ENCODE assay signal across 9 cellular contexts in genomic region chr1:26177182-26177684, GRCh38. TPM values are rescaled to one million over a fixed set of nuclear protein-coding genes. Genes with fewer than 3 reads are reported as not detected.
DNase-seq lines count a peak whose midpoint lies in the region; ATAC-seq and TF ChIP-seq lines count a peak whose summit lies in the region.
"Had no signal": no experiment of that assay in that cellular context is flagged by ENCODE, and none has a peak within 500 bp of the region (broad histone marks: within the 10 kb centered on the region; RNA-seq: fewer than 3 reads in every experiment).

Gene CNKSR1, plus strand, starts transcription at chr1:26177491. Its CDS starts 57 bp downstream, at chr1:26177548.

- H3K27ac ChIP-seq in MM.1S (ENCODE audit: low read length) = no peak within 1 kb of the TSS
- peak within 1 kb of the TSS; percentile 80 for H3K27ac ChIP-seq in mammary epithelial cell (ENCODE audit: insufficient read depth, low read depth, low read length)
- peak within 1 kb of the TSS; percentile 76 to 89 for H3K27ac ChIP-seq in mucosa of rectum (ENCODE audit: low read depth in 2 of 2, low read length in 2 of 2)

- H3K9ac ChIP-seq in MM.1S (ENCODE audit: low read length) (peak within 1 kb of the TSS; percentile 45; the same call in 1 of the 2 replicates), mammary epithelial cell (ENCODE audit: insufficient read depth, low read length) (peak within 1 kb of the TSS; percentile 73), mucosa of rectum (ENCODE audit: low read depth in 1 of 2, low read length in 2 of 2) (peak within 1 kb of the TSS; percentile 68 to 80)

- TF ChIP-seq CTCF in Calu3 (IDR thresholded peaks at IDR 0.05; ENCODE audit: unreplicated experiment) = peak; percentile 39
- peak; percentile 29 for TF ChIP-seq CTCF in MM.1S (IDR thresholded peaks at IDR 0.05; ENCODE audit: low read length)
- TF ChIP-seq CTCF in mammary epithelial cell (conservative IDR thresholded peaks at IDR 0.05 in 1 of 2, IDR thresholded peaks at IDR 0.05 in 1 of 2; ENCODE audit: extremely low read depth in 1 of 2, insufficient read depth in 1 of 2, low read depth in 1 of 2, low read length in 2 of 2) = peak in 1 of 2 donors; percentile 58
- TF ChIP-seq CTCF in chondrocyte (IDR thresholded peaks at IDR 0.05) = no peak

- H3K27ac Mint-ChIP-seq in Calu3 (ENCODE audit: unreplicated experiment) (peak within 1 kb of the TSS; percentile 78), chondrocyte (ENCODE audit: unreplicated experiment) (no peak within 1 kb of the TSS)

- no TSS peak for BruUV-seq in Calu3 (replicated peaks; lab: Mats Ljungman, UMichigan)
- BruUV-seq in mammary epithelial cell (replicated peaks; lab: Mats Ljungman, UMichigan) = no TSS peak

- H3K9me2 ChIP-seq in MM.1S (replicated peaks; ENCODE audit: insufficient read depth, low read length) = no peaks in the 10 kb centered on the region

- 13% methylated on average over 9 of the region's 21 CpGs for whole genome bisulfite sequencing in mammary epithelial cell (ENCODE audit: low coverage, missing lambda C conversion rate)

- peaks cover 19% of the 10 kb centered on the region for H3K36me3 Mint-ChIP-seq in Calu3 (ENCODE audit: insufficient read depth, unreplicated experiment)
- H3K36me3 Mint-ChIP-seq in chondrocyte (ENCODE audit: low read depth) = no peaks in the 10 kb centered on the region

- peak within 1 kb of the TSS; percentile 51 for H2AFZ ChIP-seq in MM.1S (ENCODE audit: low read length)
- peak within 1 kb of the TSS; percentile 91 for H2AFZ ChIP-seq in mammary epithelial cell (ENCODE audit: low read depth, low read length)

- peak within 1 kb of the TSS; percentile 65 for H3K4me3 ChIP-seq in MM.1S (ENCODE audit: low read length)
- peak within 1 kb of the TSS; percentile 65 to 75 (median 73) for H3K4me3 ChIP-seq in mammary epithelial cell (replicated peaks in 1 of 3; ENCODE audit: insufficient read depth in 1 of 3, low read depth in 2 of 3, low read length in 3 of 3)
- peak within 1 kb of the TSS; percentile 61 to 73 for H3K4me3 ChIP-seq in mucosa of rectum (ENCODE audit: low read length in 2 of 2)

- intact Hi-C loops in Calu3 (cut with micrococcal nuclease; ENCODE audit: unreplicated experiment) = loop anchor here (10.0 kb wide), 1 partner anchor 48 kb away; no protein-coding TSS in a partner anchor
- intact Hi-C loops in mammary epithelial cell (cut with micrococcal nuclease) = no loop called here

- H3K9me3 Mint-ChIP-seq in Calu3 (ENCODE audit: low read depth, unreplicated experiment) (no peaks in the 10 kb centered on the region), chondrocyte (ENCODE audit: low read depth) (no peaks in the 10 kb centered on the region)

- H3K4me1 ChIP-seq in MM.1S (ENCODE audit: low read length) (peaks cover 14% of the 10 kb centered on the region), mammary epithelial cell (ENCODE audit: insufficient read depth, low read length) (peaks cover 33% of the 10 kb centered on the region), mucosa of rectum (ENCODE audit: control insufficient read depth in 2 of 2, insufficient read depth in 2 of 2, low read length in 2 of 2) (peaks cover 8 to 13% of the 10 kb centered on the region in 2 donors)

- CTCF ChIA-PET in Calu3 (lab: Charles Lee) (interaction anchor here (0.6 to 1.5 kb wide), 8 partner anchors 13 to 255 kb away, joined by 3 to 10 read pairs (median 3); partner anchors contain the start of genes CEP85 and DHDDS), mammary epithelial cell (lab: Charles Lee; ENCODE audit: low non-redundant PET) (interaction anchor here (0.6 to 0.8 kb wide), 5 partner anchors 23 to 139 kb away, joined by 3 to 23 read pairs (median 3); partner anchors contain the start of gene CEP85)

- dilution Hi-C loops in mammary epithelial cell (cut with HindIII; ENCODE audit: low sequenced_read_pairs) = no loop called here

- H3K4me3 Mint-ChIP-seq in Calu3 (ENCODE audit: low read depth, unreplicated experiment) (peak within 1 kb of the TSS; percentile 76), chondrocyte (ENCODE audit: unreplicated experiment) (no peak within 1 kb of the TSS)

- DNase-seq in Calu3 (peak; percentile 89), MM.1S (peak; percentile 69), mammary epithelial cell (peak; percentile 84), foreskin melanocyte (no peak), chondrocyte (ENCODE audit: low spot score) (no peak), NCI-H748 treated with DMSO at 0.1 percent for 48 hours (lab: John Stamatoyannopoulos, UW) (no peak)
- DNase-seq: DMS 273 treated with DMSO at 0.1 percent for 48 hours had no signal

- no peaks in the 10 kb centered on the region for H3K36me3 ChIP-seq in MM.1S (replicated peaks; ENCODE audit: insufficient read depth, low read length)
- H3K36me3 ChIP-seq in mammary epithelial cell (ENCODE audit: insufficient read depth, low read length) = no peaks in the 10 kb centered on the region
- H3K36me3 ChIP-seq in mucosa of rectum (ENCODE audit: control insufficient read depth in 2 of 2, insufficient read depth in 2 of 2, low read length in 2 of 2) = peaks cover 7 to 10% of the 10 kb centered on the region in 2 donors

- H3K9me3 ChIP-seq in MM.1S (replicated peaks; ENCODE audit: insufficient read depth, low read length) (no peaks in the 10 kb centered on the region), mammary epithelial cell (replicated peaks; ENCODE audit: insufficient read depth, low read length) (no peaks in the 10 kb centered on the region), mucosa of rectum (ENCODE audit: control insufficient read depth in 2 of 2, low read length in 2 of 2) (no peaks in the 10 kb centered on the region)

- H3K27me3 ChIP-seq in MM.1S (replicated peaks; ENCODE audit: insufficient read depth, low read length) = no peaks in the 10 kb centered on the region
- H3K27me3 ChIP-seq in mammary epithelial cell (ENCODE audit: insufficient read depth, low read length) = no peaks in the 10 kb centered on the region
- no peaks in the 10 kb centered on the region for H3K27me3 ChIP-seq in mucosa of rectum (ENCODE audit: control insufficient read depth in 2 of 2, insufficient read depth in 2 of 2, low read length in 2 of 2)

- H3K27me3 Mint-ChIP-seq in Calu3 (ENCODE audit: unreplicated experiment) (no peaks in the 10 kb centered on the region), chondrocyte (ENCODE audit: low read depth) (no peaks in the 10 kb centered on the region)

- H3K79me2 ChIP-seq in MM.1S (ENCODE audit: low read length) (peaks cover 10% of the 10 kb centered on the region), mammary epithelial cell (ENCODE audit: insufficient read depth, low read length) (peaks cover 24% of the 10 kb centered on the region)

- H3K4me2 ChIP-seq in MM.1S (ENCODE audit: low read depth, low read length) (peak within 1 kb of the TSS; percentile 49; the same call in 1 of the 2 replicates), mammary epithelial cell (ENCODE audit: insufficient read depth, low read depth, low read length) (peak within 1 kb of the TSS; percentile 74)

- H3K4me1 Mint-ChIP-seq in Calu3 (ENCODE audit: low read depth, unreplicated experiment) = peaks cover 11% of the 10 kb centered on the region
- H3K4me1 Mint-ChIP-seq in chondrocyte (ENCODE audit: low read depth) = no peaks in the 10 kb centered on the region

- H4K20me1 ChIP-seq in MM.1S (ENCODE audit: insufficient read depth, low read length) (no peaks in the 10 kb centered on the region), mammary epithelial cell (ENCODE audit: insufficient read depth, low read length) (no peaks in the 10 kb centered on the region)

- in situ Hi-C loops in mammary epithelial cell (cut with MboI; ENCODE audit: low sequenced_read_pairs in 2 of 2) = no loop called here

- no peaks in the 10 kb centered on the region for H3F3A ChIP-seq in MM.1S (ENCODE audit: insufficient read depth, low read length)

- ATAC-seq in GM19455 (IDR thresholded peaks at IDR 0.05; ENCODE audit: unreplicated experiment) = no peak

RNA-seq across cellular contexts. Expression of gene CNKSR1, which starts in this region (rescaled TPM):
- total RNA-seq in Calu3 (2022) (28.1 and 30.6 TPM in 2 replicates), mammary epithelial cell (10 to 100 TPM; 26.0 to 38.2 TPM), chondrocyte (0.18 to 0.80 TPM (median 0.58 TPM) in 3 replicates)
- polyA plus RNA-seq in mammary epithelial cell = 20.8 TPM
- polyA minus RNA-seq in mammary epithelial cell = 67.1 TPM

Comparison
In these comparisons a context has a peak if more than half of its experiments do, and no peak if none do; other contexts are left out.
1. RNA of gene CNKSR1 (total RNA-seq): 26.0 to 38.2 TPM in mammary epithelial cell and 28.1 to 30.6 TPM in Calu3; 0.18 to 0.80 TPM in chondrocyte; every median in the first group is over 10 times any median in the second.
2. DNase-seq: peak in Calu3 (single experiment), MM.1S (single experiment) and mammary epithelial cell (single experiment); none in foreskin melanocyte (single experiment), chondrocyte (single experiment) and NCI-H748 treated with DMSO at 0.1 percent for 48 hours (single experiment).
3. Peak in every context shown above with its lines, with median percentiles within 50 percentile points of each other: H3K4me3 ChIP-seq and H3K9ac ChIP-seq.